Comparison of ENCODE assay signal across 1 cellular context in genomic region chr5:172383231-172383802, GRCh38.
A peak's percentile ranks its signal among the peaks of the same experiment; 100 is the strongest.
TF ChIP-seq lines count a peak whose summit lies in the region.

No MANE protein-coding gene starts in this region.

TF ChIP-seq in HepG2, 621 proteins besides CTCF, POLR2A, EP300 and RAD21 (continued from another document and continues in another):
- TF ChIP-seq ZNF770 (CRISPR knock-in tag; IDR thresholded peaks at IDR 0.05) (0 out of 2 replicates have a peak, but pooled peaks have one; percentile 59), ZNF232 (CRISPR knock-in tag; IDR thresholded peaks at IDR 0.05; ENCODE audit: borderline replicate concordance) (no peak), DRAP1 (CRISPR knock-in tag; IDR thresholded peaks at IDR 0.05) (peak; percentile 43; the same call in 1 of the 2 replicates), ZNF556 (CRISPR knock-in tag; IDR thresholded peaks at IDR 0.05; ENCODE audit: borderline replicate concordance) (0 out of 2 replicates have a peak, but pooled peaks have one; percentile 27), ASH2L (IDR thresholded peaks at IDR 0.05; ENCODE audit: insufficient read length, low read depth, low read length) (no peak), SOX13 (IDR thresholded peaks at IDR 0.05) (no peak; the same call in 1 of the 2 replicates), SOX13 (CRISPR knock-in tag; conservative IDR thresholded peaks at IDR 0.05 in 1 of 2, IDR thresholded peaks at IDR 0.05 in 1 of 2) (peak in 1 of 2 experiments; percentile 93; a peak in 2 of 4 replicates), HDAC2 (CRISPR knock-in tag; IDR thresholded peaks at IDR 0.05) (peak; percentile 70; the same call in 1 of the 2 replicates), ZFAT (CRISPR knock-in tag; conservative IDR thresholded peaks at IDR 0.05) (no peak), SIX1 (CRISPR knock-in tag; IDR thresholded peaks at IDR 0.05; ENCODE audit: borderline replicate concordance) (peak; percentile 14; the same call in 1 of the 2 replicates), ZNF598 (CRISPR knock-in tag; IDR thresholded peaks at IDR 0.05; ENCODE audit: borderline replicate concordance) (no peak), MIER2 (CRISPR knock-in tag; IDR thresholded peaks at IDR 0.05) (peak; percentile 13; the same call in 1 of the 2 replicates), ZNF775 (CRISPR knock-in tag; IDR thresholded peaks at IDR 0.05; ENCODE audit: borderline replicate concordance) (no peak), RARA (CRISPR knock-in tag; IDR thresholded peaks at IDR 0.05) (peak; percentile 44; the same call in 1 of the 2 replicates), RXRB (CRISPR knock-in tag; IDR thresholded peaks at IDR 0.05; ENCODE audit: borderline replicate concordance) (no peak), HMG20A (CRISPR knock-in tag; IDR thresholded peaks at IDR 0.05; ENCODE audit: borderline replicate concordance) (peak; percentile 54; the same call in 1 of the 2 replicates), PBX3 (CRISPR knock-in tag; IDR thresholded peaks at IDR 0.05; ENCODE audit: borderline replicate concordance) (no peak), ZFP36L2 (CRISPR knock-in tag; IDR thresholded peaks at IDR 0.05) (no peak), KLF13 (CRISPR knock-in tag; IDR thresholded peaks at IDR 0.05) (no peak), ZNF260 (CRISPR knock-in tag; IDR thresholded peaks at IDR 0.05; ENCODE audit: borderline replicate concordance, low read depth) (no peak), ZNF781 (CRISPR knock-in tag; IDR thresholded peaks at IDR 0.05; ENCODE audit: borderline replicate concordance, not compliant biosample characterization) (no peak), ZNF431 (CRISPR knock-in tag; IDR thresholded peaks at IDR 0.05; ENCODE audit: borderline replicate concordance, low read depth) (no peak), KDM3A (CRISPR knock-in tag; IDR thresholded peaks at IDR 0.05; ENCODE audit: low read depth) (no peak), NR2F6 (IDR thresholded peaks at IDR 0.05) (no peak; the same call in 1 of the 2 replicates), NR2F6 (CRISPR knock-in tag; IDR thresholded peaks at IDR 0.05) (peak; percentile 19; the same call in 1 of the 2 replicates), PRDM10 (CRISPR knock-in tag; IDR thresholded peaks at IDR 0.05; ENCODE audit: low read depth) (no peak; the same call in 1 of the 2 replicates), ZNF251 (CRISPR knock-in tag; IDR thresholded peaks at IDR 0.05) (no peak), GMEB2 (CRISPR knock-in tag; IDR thresholded peaks at IDR 0.05; ENCODE audit: low read depth) (peak; percentile 19; the same call in 1 of the 2 replicates), ZNF607 (CRISPR knock-in tag; IDR thresholded peaks at IDR 0.05; ENCODE audit: borderline replicate concordance) (no peak), FOXO4 (CRISPR knock-in tag; conservative IDR thresholded peaks at IDR 0.05) (no peak), TBX2 (CRISPR knock-in tag; IDR thresholded peaks at IDR 0.05; ENCODE audit: borderline replicate concordance) (0 out of 2 replicates have a peak, but pooled peaks have one; percentile 35), HNRNPK (IDR thresholded peaks at IDR 0.05; ENCODE audit: low read depth, low read length, poor library complexity, severe bottlenecking) (no peak), ZNF160 (CRISPR knock-in tag; IDR thresholded peaks at IDR 0.05) (no peak), MTERF4 (CRISPR knock-in tag; IDR thresholded peaks at IDR 0.05) (no peak), SCMH1 (CRISPR knock-in tag; IDR thresholded peaks at IDR 0.05; ENCODE audit: borderline replicate concordance) (no peak), KIAA2018 (CRISPR knock-in tag; IDR thresholded peaks at IDR 0.05; ENCODE audit: borderline replicate concordance) (no peak), PCBP2 (optimal IDR thresholded peaks at IDR 0.05; ENCODE audit: low read depth, low read length, poor library complexity, severe bottlenecking) (no peak), ZNF253 (CRISPR knock-in tag; IDR thresholded peaks at IDR 0.05; ENCODE audit: borderline replicate concordance) (no peak)
